In genomic region chr2:71922091-71922490, GRCh38 we compare ENCODE assay signal across 23 cellular contexts.
"Had no signal": no experiment of that assay in that cellular context is flagged by ENCODE, and none has a peak within 500 bp of the region (broad histone marks: within the 10 kb centered on the region; RNA-seq: fewer than 3 reads in every experiment).

No MANE protein-coding gene starts in this region.

- H3K4me3 ChIP-seq: ascending aorta, dorsolateral prefrontal cortex, esophagus squamous epithelium, gastroesophageal sphincter, left ventricle myocardium inferior, prostate gland, thoracic aorta had no signal

- H3K27ac ChIP-seq: ascending aorta, brain microvascular endothelial cell, dorsolateral prefrontal cortex, esophagus squamous epithelium, gastroesophageal sphincter, left ventricle myocardium inferior, prostate gland, thoracic aorta had no signal

- DNase-seq: activated CD4-positive, alpha-beta T cell treated with anti-CD3 and anti-CD28 coated beads for 1 hour; activated CD4-positive, alpha-beta T cell treated with anti-CD3 and anti-CD28 coated beads, Interleukin-2, amount 50 U/mL, for 48 hours; brain microvascular endothelial cell; central memory CD4-positive, alpha-beta T cell; esophagus squamous epithelium; hypothalamus; left ventricle myocardium inferior; mammary epithelial cell; stimulated activated CD4-positive, alpha-beta T cell treated with anti-CD3 and anti-CD28 coated beads, Interleukin-4, amount 100 ng/mL, for 1 hour; stimulated activated naive CD4-positive, alpha-beta T cell treated with Interleukin-2 at 50 U/mL for 16 hours had no signal

- H3K4me3 Mint-ChIP-seq: activated T-helper 1 cell treated with anti-CD3 and anti-CD28 coated beads, Interleukin-12 subunit alpha, Interleukin-12 subunit beta, Interleukin-2, Interleukin-4 antibody, amounts not matched to agents 30 ng/mL and 10 ng/mL and 1 ng/mL, durations not matched to agents 14 hours and 24 hours and 36 hours; mesothelial cell of epicardium; naive thymus-derived CD8-positive, alpha-beta T cell; T-cell; T-helper 2 cell treated with Interferon-gamma antibody and Interleukin-4, amounts not matched to agents 5 μg/mL and 100 μg/mL, for 36 hours; type B pancreatic cell had no signal

- H3K9me3 ChIP-seq: esophagus squamous epithelium, prostate gland had no signal

- H3K36me3 Mint-ChIP-seq: T-cell, type B pancreatic cell had no signal

- FAIRE-seq: keratinocyte had no signal

- H3K36me3 ChIP-seq: ascending aorta, brain microvascular endothelial cell, esophagus squamous epithelium, gastroesophageal sphincter, left ventricle myocardium inferior, prostate gland, thoracic aorta had no signal

- H3K4me1 Mint-ChIP-seq: naive thymus-derived CD8-positive, alpha-beta T cell; T-cell had no signal

- H3K4me1 ChIP-seq: ascending aorta, gastroesophageal sphincter, left ventricle myocardium inferior, prostate gland had no signal

- ATAC-seq: activated naive CD4-positive, alpha-beta T cell treated with anti-CD3 and anti-CD28 coated beads, Interleukin-2, amount 50 U/mL, for 72 hours; gastroesophageal sphincter; naive thymus-derived CD8-positive, alpha-beta T cell; T-cell had no signal

- H3K27ac Mint-ChIP-seq: activated naive CD4-positive, alpha-beta T cell treated with anti-CD3 and anti-CD28 coated beads, Interleukin-2, amount 50 U/mL, for 72 hours; activated T-helper 1 cell treated with anti-CD3 and anti-CD28 coated beads, Interleukin-12 subunit alpha, Interleukin-12 subunit beta, Interleukin-2, Interleukin-4 antibody, amounts not matched to agents 30 ng/mL and 10 ng/mL and 1 ng/mL, durations not matched to agents 14 hours and 24 hours and 36 hours; mesothelial cell of epicardium; naive thymus-derived CD8-positive, alpha-beta T cell; T-cell; T-helper 2 cell treated with Interferon-gamma antibody and Interleukin-4, amounts not matched to agents 5 μg/mL and 100 μg/mL, for 36 hours; type B pancreatic cell had no signal

- H3K9me3 Mint-ChIP-seq: activated T-helper 1 cell treated with anti-CD3 and anti-CD28 coated beads, Interleukin-12 subunit alpha, Interleukin-12 subunit beta, Interleukin-2, Interleukin-4 antibody, amounts not matched to agents 30 ng/mL and 10 ng/mL and 1 ng/mL, durations not matched to agents 14 hours and 24 hours and 36 hours; T-helper 2 cell treated with Interferon-gamma antibody and Interleukin-4, amounts not matched to agents 5 μg/mL and 100 μg/mL, for 36 hours; type B pancreatic cell had no signal

- H3K27me3 ChIP-seq: ascending aorta, brain microvascular endothelial cell, dorsolateral prefrontal cortex, esophagus squamous epithelium, gastroesophageal sphincter had no signal
